ENCODE assay signal across 8 cellular contexts in genomic region chr5:119267958-119268386, GRCh38.
A peak's percentile ranks its signal among the peaks of the same experiment; 100 is the strongest.
DNase-seq lines count a peak whose midpoint lies in the region; ATAC-seq, FAIRE-seq and TF ChIP-seq lines count a peak whose summit lies in the region.

No MANE protein-coding gene starts in this region.

- peaks cover 5% of the 10 kb centered on the region for H3K36me3 Mint-ChIP-seq in astrocyte (ENCODE audit: low read depth, unreplicated experiment)

- peaks cover 15% of the 10 kb centered on the region for H3K79me2 ChIP-seq in astrocyte (ENCODE audit: insufficient read depth, low read length)

- H3K36me3 ChIP-seq in astrocyte (ENCODE audit: insufficient read depth, low read length) = no peaks in the 10 kb centered on the region
- no peaks in the 10 kb centered on the region for H3K36me3 ChIP-seq in psoas muscle (ENCODE audit: insufficient read depth in 1 of 2, low read depth in 1 of 2)

- in situ Hi-C loops in KBM-7 (cut with MboI; ENCODE audit: low pct_unique_long_range_greater_than_20kb, low sequenced_read_pairs) = no loop called here

- intact Hi-C loops in right cardiac atrium (cut with DNase I) (no loop called here), psoas muscle (cut with DNase I) (loop anchor here in 1 of 2 donors (5.0 kb wide), 2 partner anchors 196 to 281 kb away; partner anchors contain the start of genes DMXL1 and DTWD2)

- H3K4me1 ChIP-seq in astrocyte (ENCODE audit: insufficient read depth, low read length) (peaks cover 6% of the 10 kb centered on the region), right cardiac atrium (ENCODE audit: control insufficient read depth, insufficient read depth, low read length) (peaks cover 7% of the 10 kb centered on the region), psoas muscle (peaks cover 3% of the 10 kb centered on the region)

- H3K4me3 ChIP-seq in astrocyte (ENCODE audit: insufficient read depth, low read depth, low read length) (peak overlapping the region; percentile 98), right cardiac atrium (ENCODE audit: low read length) (peak overlapping the region; percentile 93), psoas muscle (peak overlapping the region; percentile 83)

- H3K9ac ChIP-seq in astrocyte (ENCODE audit: low read length) = peak overlapping the region; percentile 89

- H3K27ac ChIP-seq in astrocyte (ENCODE audit: low read depth, low read length) = peak overlapping the region; percentile 81
- peak overlapping the region; percentile 96 for H3K27ac ChIP-seq in right cardiac atrium (ENCODE audit: low read length)
- H3K27ac ChIP-seq in psoas muscle = peak overlapping the region; percentile 80

- peak overlapping the region; percentile 99 for H3K4me3 Mint-ChIP-seq in astrocyte (ENCODE audit: unreplicated experiment)

- no peaks in the 10 kb centered on the region for H3K27me3 ChIP-seq in astrocyte (ENCODE audit: insufficient read depth, low read length)
- H3K27me3 ChIP-seq in right cardiac atrium (ENCODE audit: control insufficient read depth, insufficient read depth) = no peaks in the 10 kb centered on the region
- H3K27me3 ChIP-seq in psoas muscle (ENCODE audit: insufficient read depth in 3 of 3, low read length in 2 of 3) = no peaks in the 10 kb centered on the region

- peaks cover 4% of the 10 kb centered on the region for H3K9me3 ChIP-seq in astrocyte (ENCODE audit: insufficient read depth, low read depth, low read length)
- no peaks in the 10 kb centered on the region for H3K9me3 ChIP-seq in right cardiac atrium (ENCODE audit: control insufficient read depth, low read length)
- peaks cover 3% of the 10 kb centered on the region for H3K9me3 ChIP-seq in psoas muscle

- H3K27me3 Mint-ChIP-seq in astrocyte (ENCODE audit: low read depth, unreplicated experiment) = no peaks in the 10 kb centered on the region

- ATAC-seq in HG02840 (IDR thresholded peaks at IDR 0.05; ENCODE audit: low FRiP score, unreplicated experiment) = peak; percentile 73
- ATAC-seq in right cardiac atrium = peak; percentile 95
- peak; percentile 95 for ATAC-seq in psoas muscle

- TF ChIP-seq CTCF in GM12874 (IDR thresholded peaks at IDR 0.05; ENCODE audit: insufficient read depth, low read depth, low read length) (peak; percentile 79), astrocyte (IDR thresholded peaks at IDR 0.05; ENCODE audit: insufficient read depth, low read depth, low read length) (peak; percentile 30), psoas muscle (IDR thresholded peaks at IDR 0.05) (peak; percentile 33)

- H3K9me3 Mint-ChIP-seq in astrocyte (ENCODE audit: unreplicated experiment) = peaks cover 13% of the 10 kb centered on the region

- peak; percentile 94 for DNase-seq in NCI-H1436 (lab: John Stamatoyannopoulos, UW)
- peak; percentile 40 to 94 (median 71) for DNase-seq in T-helper 2 cell
- DNase-seq in astrocyte (ENCODE audit: low read depth) = peak; percentile 91
- peak; percentile 95 to 98 (median 97) for DNase-seq in right cardiac atrium
- peak; percentile 92 to 93 for DNase-seq in psoas muscle
- no peak for DNase-seq in KBM-7

- H4K20me1 ChIP-seq in astrocyte (ENCODE audit: insufficient read depth, low read length) = no peaks in the 10 kb centered on the region

- H3K4me2 ChIP-seq in astrocyte (ENCODE audit: low read length) = peak overlapping the region; percentile 98

- H3K27ac Mint-ChIP-seq in astrocyte (ENCODE audit: unreplicated experiment) = peak overlapping the region; percentile 74

- 3% methylated on average over 18 of the region's 18 CpGs for WGBS in right cardiac atrium
- 5 to 6% (median 6%) methylated on average over 18 of the region's 18 CpGs for WGBS in psoas muscle, 3 donors

- H3K4me1 Mint-ChIP-seq in astrocyte (ENCODE audit: low read depth, unreplicated experiment) = peaks cover 14% of the 10 kb centered on the region

- FAIRE-seq in astrocyte (lab: Jason Lieb, UNC) = no peak

- H2AFZ ChIP-seq in astrocyte (ENCODE audit: low read depth, low read length) = peak overlapping the region; percentile 99
